In genomic region chr15:56351362-56351761, GRCh38 we compare ENCODE assay signal across 24 cellular contexts. TPM values are rescaled to one million over a fixed set of nuclear protein-coding genes. Genes with fewer than 3 reads are reported as not detected.
DNase-seq lines count a peak whose midpoint lies in the region; ATAC-seq and TF ChIP-seq lines count a peak whose summit lies in the region.
"Had no signal": no experiment of that assay in that cellular context is flagged by ENCODE, and none has a peak within 500 bp of the region (broad histone marks: within the 10 kb centered on the region; RNA-seq: fewer than 3 reads in every experiment).

No MANE protein-coding gene starts in this region.

- no peak overlapping the region for H2BK12ac ChIP-seq in H9 (ENCODE audit: insufficient read length, low read depth, low read length)

- H3K9ac ChIP-seq in H9 (ENCODE audit: extremely low read depth, insufficient read length, low read length) = no peak overlapping the region
- H3K9ac ChIP-seq: BLaER1 had no signal

- H3K56ac ChIP-seq in H9 (ENCODE audit: insufficient read length, low read depth, low read length) = no peak overlapping the region

- peak overlapping the region in 2 of 3 experiments; percentile 60 to 84; a peak in 3 of 7 replicates for H3K27ac Mint-ChIP-seq in H9
- H3K27ac Mint-ChIP-seq: CD4-positive, alpha-beta memory T cell had no signal

- H2BK5ac ChIP-seq in H9 (ENCODE audit: insufficient read length, low read length) = no peak overlapping the region

- no peaks in the 10 kb centered on the region for H3K36me3 ChIP-seq in neuron (ENCODE audit: insufficient read depth, low read length)
- no peaks in the 10 kb centered on the region for H3K36me3 ChIP-seq in heart left ventricle
- H3K36me3 ChIP-seq: BLaER1 had no signal

- H3K27ac ChIP-seq in H9 (ENCODE audit: insufficient read length, low read depth, low read length) = no peak overlapping the region
- no peak overlapping the region for H3K27ac ChIP-seq in heart left ventricle
- H3K27ac ChIP-seq: BLaER1, HL-60 had no signal

- no peak overlapping the region for H2AFZ ChIP-seq in H9 (ENCODE audit: low read length)
- peak overlapping the region; percentile 24 for H2AFZ ChIP-seq in neuron (ENCODE audit: low read depth, low read length)

- no peak overlapping the region for H4K91ac ChIP-seq in H9 (ENCODE audit: insufficient read length, low read depth, low read length)

- H3K27me3 ChIP-seq in H9 (ENCODE audit: insufficient read depth, low read length) (no peaks in the 10 kb centered on the region), neuron (ENCODE audit: insufficient read depth, low read length) (no peaks in the 10 kb centered on the region), heart left ventricle (no peaks in the 10 kb centered on the region)
- H3K27me3 ChIP-seq: BLaER1 had no signal

- WGBS in H9 (ENCODE audit: extremely low coverage, insufficient read length, low lambda C conversion rate) = no CpG with 5 or more reads among the region's 1 CpG
- 32 to 42% (median 34%) methylated on average over 1 of the region's 1 CpG for WGBS in heart left ventricle, 4 donors

- H3T11ph ChIP-seq in H9 (ENCODE audit: low read length) = no peak overlapping the region

- H3K79me1 ChIP-seq in H9 (ENCODE audit: insufficient read depth, low read depth, low read length, poor library complexity, severe bottlenecking) = no peaks in the 10 kb centered on the region

- H4K5ac ChIP-seq in H9 (ENCODE audit: insufficient read length, low read depth, low read length) = no peak overlapping the region

- no peaks in the 10 kb centered on the region for H3K9me3 Mint-ChIP-seq in H9
- H3K9me3 Mint-ChIP-seq: CD4-positive, alpha-beta memory T cell had no signal

- no peak for TF ChIP-seq POLR2A in heart left ventricle (IDR thresholded peaks at IDR 0.05)

- DNase-seq in H9 (no peak), OCI-M1 (lab: John Stamatoyannopoulos, UW) (peak; percentile 26), foreskin melanocyte (peak; percentile 46), heart left ventricle (no peak), cerebellar cortex (ENCODE audit: low spot score) (no peak)
- DNase-seq: CD4-positive, alpha-beta memory T cell; COR-L47; DMS79; EL; GDM1; Kasumi-1; NCI-H2029; NCI-H446; NCI-H524 treated with DMSO at 0.1 percent for 48 hours; NCI-H774; PC-3 had no signal

- H3K23ac ChIP-seq in H9 (ENCODE audit: insufficient read length, low read depth, low read length) = no peak overlapping the region

- H2BK20ac ChIP-seq in H9 (ENCODE audit: low read depth, low read length, poor library complexity, severe bottlenecking) = no peak overlapping the region

- H2BK120ac ChIP-seq in H9 (ENCODE audit: low read depth, low read length, poor library complexity, severe bottlenecking) = no peak overlapping the region

- ATAC-seq in HG02571 (IDR thresholded peaks at IDR 0.05; ENCODE audit: unreplicated experiment) (no peak), HG03025 (IDR thresholded peaks at IDR 0.05; ENCODE audit: low FRiP score, unreplicated experiment) (no peak), heart left ventricle (no peak)
- ATAC-seq: GM12878, HepG2, PC-3, SK-N-SH treated with all-trans-retinoic acid at 6 μM for 48 hours had no signal

- H3K9me3 ChIP-seq in H9 (ENCODE audit: control insufficient read depth, low read depth, low read length) = no peaks in the 10 kb centered on the region
- no peaks in the 10 kb centered on the region for H3K9me3 ChIP-seq in neuron (ENCODE audit: low read length)
- no peaks in the 10 kb centered on the region for H3K9me3 ChIP-seq in heart left ventricle
- H3K9me3 ChIP-seq: BLaER1 had no signal

- peaks cover 3% of the 10 kb centered on the region; the same call in 1 of the 2 replicates for H3K4me1 ChIP-seq in H9 (ENCODE audit: insufficient read depth, low read length)
- H3K4me1 ChIP-seq in neuron (ENCODE audit: insufficient read depth, low read length) = peaks cover 15% of the 10 kb centered on the region
- peaks cover 0 to 3% (median 0%) of the 10 kb centered on the region in 12 donors for H3K4me1 ChIP-seq in heart left ventricle
- H3K4me1 ChIP-seq: BLaER1 had no signal

- no peak overlapping the region for H3K4me3 ChIP-seq in neuron (ENCODE audit: low read length)
- no peak overlapping the region for H3K4me3 ChIP-seq in heart left ventricle
- H3K4me3 ChIP-seq: BLaER1, GM12878 had no signal

- H2BK15ac ChIP-seq in H9 (ENCODE audit: low read depth, low read length) = no peak overlapping the region

- H3K4me2 ChIP-seq in H9 (ENCODE audit: insufficient read depth, insufficient read length, low read length) = no peak overlapping the region
- H3K4me2 ChIP-seq: BLaER1 had no signal

- no peaks in the 10 kb centered on the region for H3K23me2 ChIP-seq in H9 (ENCODE audit: insufficient read length, low read depth, low read length, poor library complexity, severe bottlenecking)

- no peak overlapping the region for H4K8ac ChIP-seq in H9 (replicated peaks; ENCODE audit: insufficient read length, low read depth, low read length)

- no peaks in the 10 kb centered on the region for H3K36me3 Mint-ChIP-seq in H9 (ENCODE audit: insufficient read depth in 1 of 3, low read depth in 3 of 3)
- H3K36me3 Mint-ChIP-seq: CD4-positive, alpha-beta memory T cell had no signal

- no peak overlapping the region for H2AK5ac ChIP-seq in H9 (ENCODE audit: insufficient read length, low read length)

- no peak for TF ChIP-seq CTCF in H9 (conservative IDR thresholded peaks at IDR 0.05)
- TF ChIP-seq CTCF in heart left ventricle (IDR thresholded peaks at IDR 0.05) = no peak

- H3K79me2 ChIP-seq in H9 (ENCODE audit: insufficient read depth, low read length) = no peaks in the 10 kb centered on the region

- intact Hi-C loops in heart left ventricle (cut with DNase I) = no loop called here

- H3K4me1 Mint-ChIP-seq in H9 = peaks cover 18 to 22% of the 10 kb centered on the region in 2 experiments
- H3K4me1 Mint-ChIP-seq: CD4-positive, alpha-beta memory T cell had no signal

- no peak overlapping the region for H3K4ac ChIP-seq in H9 (ENCODE audit: low read depth, low read length)

- no peaks in the 10 kb centered on the region for H3K27me3 Mint-ChIP-seq in H9 (ENCODE audit: low read depth)
- H3K27me3 Mint-ChIP-seq: CD4-positive, alpha-beta memory T cell had no signal

- no peak overlapping the region for H3K4me3 Mint-ChIP-seq in H9
- H3K4me3 Mint-ChIP-seq: CD4-positive, alpha-beta memory T cell had no signal

- H3K14ac ChIP-seq in H9 (ENCODE audit: insufficient read depth, low read length) = no peak overlapping the region

- H4K20me1 ChIP-seq in H9 (ENCODE audit: control insufficient read depth, insufficient read depth, insufficient read length) = no peaks in the 10 kb centered on the region
- H4K20me1 ChIP-seq: BLaER1 had no signal

- no peak overlapping the region for H3K18ac ChIP-seq in H9 (ENCODE audit: insufficient read length, low read depth, low read length)

RNA-seq across cellular contexts. Expression of gene TEX9, which starts 13.9 kb away (rescaled TPM):
- 8.4 and 8.9 TPM in 2 replicates for total RNA-seq in H9 (2021)
- 1 to 10 TPM in 2 of 9 donors, under 1 TPM in 5, not detected in 2; 0.49 to 1.6 (median 0.92) TPM for total RNA-seq in heart left ventricle
- under 1 TPM; 0.19 to 0.21 TPM for polyA plus RNA-seq in heart left ventricle

Comparison
In these comparisons a context has a peak if more than half of its experiments do, and no peak if none do; other contexts are left out.
1. DNase-seq: peak in OCI-M1 (single experiment) and foreskin melanocyte (single experiment); none in H9 (single experiment), heart left ventricle (0 of 5) and cerebellar cortex (single experiment).